Comparison of ENCODE assay signal across 18 cellular contexts in the genomic region with DNA sequence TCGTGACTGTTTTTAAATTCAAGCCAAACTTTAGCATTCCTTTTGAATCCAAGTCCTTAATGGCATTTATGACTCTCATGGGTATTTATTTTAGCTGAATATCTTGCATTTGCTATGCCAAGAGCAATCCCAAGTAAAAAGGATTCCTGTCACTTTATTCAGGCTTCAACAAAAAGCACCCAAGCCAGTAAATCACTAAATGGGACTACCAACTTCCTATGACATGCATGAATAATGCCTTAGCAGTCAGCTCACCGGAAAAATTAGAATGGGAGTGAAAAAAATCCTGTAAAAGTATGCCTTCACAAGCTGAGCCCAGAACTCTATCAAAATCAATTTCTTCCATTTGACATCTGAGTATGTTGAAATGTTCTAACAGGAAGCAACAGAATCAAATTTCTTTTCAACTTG.
DNase-seq lines count a peak whose midpoint lies in the region; ATAC-seq and TF ChIP-seq lines count a peak whose summit lies in the region.
"Had no signal": no experiment of that assay in that cellular context is flagged by ENCODE, and none has a peak within 500 bp of the region (broad histone marks: within the 10 kb centered on the region; RNA-seq: fewer than 3 reads in every experiment).

No MANE protein-coding gene starts in this region.

- no peak overlapping the region for H2BK15ac ChIP-seq in neuronal stem cell (ENCODE audit: low read length)

- DNase-seq in AG10803 (ENCODE audit: low read depth) (peak; percentile 14), NCI-H446 treated with DMSO at 0.1 percent for 48 hours (lab: John Stamatoyannopoulos, UW) (peak; percentile 11), epidermal melanocyte (ENCODE audit: insufficient read length, low spot score) (peak; percentile 34), neuronal stem cell (ENCODE audit: low spot score) (no peak), heart right ventricle (no peak), CD1c-positive myeloid dendritic cell (ENCODE audit: extremely low spot score) (no peak)
- DNase-seq in stimulated activated naive CD8-positive, alpha-beta T cell treated with anti-CD3 and anti-CD28 coated beads, Interleukin-15, Interleukin-2, amounts not matched to agents 100 U/mL and 50 U/mL, for 24 hours = no peak
- DNase-seq: activated CD4-positive, alpha-beta T cell treated with anti-CD3 and anti-CD28 coated beads for 1 hour; activated CD8-positive, alpha-beta memory T cell treated with anti-CD3 and anti-CD28 coated beads for 24 hours; activated T-cell treated with anti-CD3 and anti-CD28 coated beads, Interleukin-2, amount 50 U/mL, for 4 hours; DMS79 treated with DMSO at 0.1 percent for 48 hours; head of caudate nucleus; NCI-H2107; NCI-H524; substantia nigra had no signal

- H3K4me1 ChIP-seq in neuronal stem cell (ENCODE audit: control insufficient read depth in 2 of 2, insufficient read depth in 1 of 2, low read depth in 1 of 2, low read length in 2 of 2) (peaks cover 0 to 16% of the 10 kb centered on the region in 2 donors), heart right ventricle (no peaks in the 10 kb centered on the region)

- no peaks in the 10 kb centered on the region for H3K79me1 ChIP-seq in neuronal stem cell (ENCODE audit: low read depth, low read length)

- H3K27ac ChIP-seq in neuronal stem cell (replicated peaks; ENCODE audit: low read length) (no peak overlapping the region), heart right ventricle (no peak overlapping the region)
- H3K27ac ChIP-seq: RWPE1 had no signal

- H3K4me3 ChIP-seq in AG10803 (ENCODE audit: low read length) (no peak overlapping the region), neuronal stem cell (ENCODE audit: low read length in 2 of 2) (no peak overlapping the region), heart right ventricle (no peak overlapping the region)

- no peak overlapping the region for H4K8ac ChIP-seq in neuronal stem cell (ENCODE audit: low read depth, low read length)

- no peak overlapping the region for H2BK120ac ChIP-seq in neuronal stem cell (ENCODE audit: low read depth, low read length)

- H3K9me3 ChIP-seq in neuronal stem cell (replicated peaks in 1 of 2; ENCODE audit: control insufficient read depth in 2 of 2, insufficient read depth in 1 of 2, low read depth in 1 of 2, low read length in 2 of 2) (no peaks in the 10 kb centered on the region), heart right ventricle (no peaks in the 10 kb centered on the region)

- H2AFZ ChIP-seq in neuronal stem cell (ENCODE audit: low read length) = peak overlapping the region; percentile 42

- H4K91ac ChIP-seq in neuronal stem cell (ENCODE audit: low read depth, low read length, poor library complexity) = no peak overlapping the region

- no peak overlapping the region for H3K18ac ChIP-seq in neuronal stem cell (ENCODE audit: low read length)

- H3K14ac ChIP-seq in neuronal stem cell (ENCODE audit: low read length) = no peak overlapping the region

- intact Hi-C loops in heart right ventricle (cut with DNase I) = no loop called here

- no peak overlapping the region for H3K4ac ChIP-seq in neuronal stem cell (ENCODE audit: low read length)

- no peak overlapping the region for H2BK12ac ChIP-seq in neuronal stem cell (ENCODE audit: low read length)

- H3K27me3 ChIP-seq in neuronal stem cell (ENCODE audit: control insufficient read depth in 3 of 3, insufficient read depth in 3 of 3, low read depth in 1 of 3, low read length in 3 of 3) = no peaks in the 10 kb centered on the region
- no peaks in the 10 kb centered on the region for H3K27me3 ChIP-seq in heart right ventricle

- H3K4me2 ChIP-seq in neuronal stem cell (ENCODE audit: insufficient read depth, low read length, poor library complexity, severe bottlenecking) = no peak overlapping the region

- H2BK5ac ChIP-seq in neuronal stem cell (ENCODE audit: low read length) = no peak overlapping the region

- TF ChIP-seq CTCF in AG10803 (conservative IDR thresholded peaks at IDR 0.05; ENCODE audit: low read length) = no peak
- TF ChIP-seq CTCF in heart right ventricle (IDR thresholded peaks at IDR 0.05) = no peak

- ATAC-seq in HG03196 (IDR thresholded peaks at IDR 0.05; ENCODE audit: unreplicated experiment) = no peak
- no peak for ATAC-seq in heart right ventricle
- no peak for ATAC-seq in stimulated activated naive CD8-positive, alpha-beta T cell treated with anti-CD3 and anti-CD28 coated beads, Interleukin-15, Interleukin-2, amounts not matched to agents 100 U/mL and 50 U/mL, for 24 hours
- ATAC-seq: activated T-cell treated with anti-CD3 and anti-CD28 coated beads, Interleukin-2, amount 50 U/mL, for 4 hours; HCT116 had no signal

- H3K23ac ChIP-seq in neuronal stem cell (ENCODE audit: low read depth, low read length, poor library complexity) = no peak overlapping the region

- H3K36me3 ChIP-seq in neuronal stem cell (replicated peaks in 1 of 2; ENCODE audit: control insufficient read depth in 2 of 2, insufficient read depth in 2 of 2, low read length in 2 of 2) (no peaks in the 10 kb centered on the region), heart right ventricle (no peaks in the 10 kb centered on the region)

- H3K9ac ChIP-seq in neuronal stem cell (ENCODE audit: low read depth, low read length, poor library complexity) = no peak overlapping the region

- no peak overlapping the region for H2AK5ac ChIP-seq in neuronal stem cell (ENCODE audit: low read depth, low read length)

- whole genome bisulfite sequencing in neuronal stem cell (ENCODE audit: extremely low coverage in 2 of 2, insufficient read length in 2 of 2, insufficient replicate concordance in 1 of 2), 2 donors = no CpG with 5 or more reads among the region's 2 CpGs
- 42 to 55% methylated on average over 2 of the region's 2 CpGs for WGBS in heart right ventricle, 2 donors

Comparison
In these comparisons a context has a peak if more than half of its experiments do, and no peak if none do; other contexts are left out.
1. DNase-seq: peak in AG10803 (single experiment), NCI-H446 treated with DMSO at 0.1 percent for 48 hours (single experiment) and epidermal melanocyte (single experiment); none in neuronal stem cell (single experiment), heart right ventricle (0 of 2), stimulated activated naive CD8-positive, alpha-beta T cell treated with anti-CD3 and anti-CD28 coated beads, Interleukin-15, Interleukin-2, amounts not matched to agents 100 U/mL and 50 U/mL, for 24 hours (single experiment) and CD1c-positive myeloid dendritic cell (single experiment).